ENCODE assay signal across 23 cellular contexts in genomic region chr11:86440843-86441242, GRCh38.
DNase-seq lines count a peak whose midpoint lies in the region; ATAC-seq and TF ChIP-seq lines count a peak whose summit lies in the region.
"Had no signal": no experiment of that assay in that cellular context is flagged by ENCODE, and none has a peak within 500 bp of the region (broad histone marks: within the 10 kb centered on the region; RNA-seq: fewer than 3 reads in every experiment).

No MANE protein-coding gene starts in this region.

- peak overlapping the region; percentile 44 for H2AFZ ChIP-seq in ACC112 (ENCODE audit: low read length, unreplicated experiment)

- no peaks in the 10 kb centered on the region for H3K79me2 ChIP-seq in ACC112 (ENCODE audit: control insufficient read depth, insufficient read depth, low read length, unreplicated experiment)

- no peaks in the 10 kb centered on the region for H3K27me3 ChIP-seq in ACC112 (ENCODE audit: insufficient read depth, low read length)
- no peaks in the 10 kb centered on the region for H3K27me3 ChIP-seq in ascending aorta
- H3K27me3 ChIP-seq in heart right ventricle, result no peaks in the 10 kb centered on the region

- ATAC-seq in heart right ventricle (peak in 2 of 8 donors; percentile 6 to 22), sciatic nerve (peak; percentile 11), GM19452 (IDR thresholded peaks at IDR 0.05; ENCODE audit: unreplicated experiment) (no peak)
- ATAC-seq: A549 had no signal

- 63 to 79% methylated on average over 2 of the region's 2 CpGs for WGBS in heart right ventricle, 2 donors

- H3K4me1 ChIP-seq in ACC112 (ENCODE audit: control insufficient read depth, insufficient read depth, low read length, unreplicated experiment) (peaks cover 54% of the 10 kb centered on the region), ascending aorta (peaks cover 0 to 5% of the 10 kb centered on the region in 2 donors), heart right ventricle (peaks cover 0 to 15% (median 0%) of the 10 kb centered on the region in 9 donors)
- H3K4me1 ChIP-seq: psoas muscle had no signal

- no peaks in the 10 kb centered on the region for H3K9me3 ChIP-seq in ascending aorta
- H3K9me3 ChIP-seq in heart right ventricle, result no peaks in the 10 kb centered on the region
- H3K9me3 ChIP-seq: A549, psoas muscle had no signal

- H3K4me3 ChIP-seq in ACC112 (ENCODE audit: low read depth, low read length) (peak overlapping the region; percentile 35; the same call in 1 of the 2 replicates), ascending aorta (no peak overlapping the region), heart right ventricle (no peak overlapping the region)
- H3K4me3 ChIP-seq: A549, psoas muscle had no signal

- H3K27ac ChIP-seq in ACC112 (ENCODE audit: low read depth, low read length) (peak overlapping the region; percentile 94), ascending aorta (peak overlapping the region; percentile 37 to 56), heart right ventricle (peak overlapping the region in 8 of 10 donors; percentile 9 to 75 (median 66))
- H3K27ac ChIP-seq: A549, psoas muscle, RWPE1 had no signal

- intact Hi-C loops in ascending aorta (cut with DNase I) (no loop called here), heart right ventricle (cut with DNase I) (loop anchor here in 1 of 10 donors (10.0 kb wide), 1 partner anchor 174 kb away; no protein-coding TSS in a partner anchor), sciatic nerve (cut with DNase I) (no loop called here)

- TF ChIP-seq CTCF in ascending aorta (IDR thresholded peaks at IDR 0.05), result no peak
- TF ChIP-seq CTCF in heart right ventricle (IDR thresholded peaks at IDR 0.05), result no peak

- peaks cover 23% of the 10 kb centered on the region for H3K36me3 ChIP-seq in ACC112 (ENCODE audit: insufficient read depth, low read length)
- peaks cover 8 to 13% of the 10 kb centered on the region in 2 donors for H3K36me3 ChIP-seq in ascending aorta
- peaks cover 0 to 48% (median 0%) of the 10 kb centered on the region in 9 donors for H3K36me3 ChIP-seq in heart right ventricle

- DNase-seq in ascending aorta (ENCODE audit: low spot score in 2 of 2) (no peak), heart right ventricle (no peak), sciatic nerve (ENCODE audit: low spot score) (no peak), activated T-cell treated with anti-CD3 and anti-CD28 coated beads for 4 hours (no peak), hepatic stellate cell (ENCODE audit: low spot score) (no peak), NCI-H1417 treated with DMSO at 0.1 percent for 48 hours (lab: John Stamatoyannopoulos, UW) (no peak)
- DNase-seq: activated B cell treated with CpG ODN at 0.5 μM for 24 hours; activated CD4-positive, alpha-beta memory T cell treated with anti-CD3 and anti-CD28 coated beads, Interleukin-2, amount 10 ng/mL, durations not matched to agents 7 days and 5 days; activated naive CD4-positive, alpha-beta T cell treated with anti-CD3 and anti-CD28 coated beads, Interleukin-2, amount 10 ng/mL, durations not matched to agents 7 days and 5 days; activated T-cell treated with anti-CD3 and anti-CD28 coated beads, Interleukin-2, amount 50 U/mL, for 24 hours; C1 segment of cervical spinal cord; MM.1S; NCI-H1436 treated with DMSO at 0.1 percent for 48 hours; NCI-H2171; NCI-H526 treated with DMSO at 0.1 percent for 48 hours; stimulated activated CD4-positive, alpha-beta T cell treated with anti-CD3 and anti-CD28 coated beads, Interleukin-4, amount 100 ng/mL, for 1 hour; stimulated activated naive CD8-positive, alpha-beta T cell treated with anti-CD3 and anti-CD28 coated beads, Interleukin-15, amount 100 ng/mL, for 72 hours; T1000 had no signal
